Comparison of ENCODE assay signal across 1 cellular context in the genomic region with DNA sequence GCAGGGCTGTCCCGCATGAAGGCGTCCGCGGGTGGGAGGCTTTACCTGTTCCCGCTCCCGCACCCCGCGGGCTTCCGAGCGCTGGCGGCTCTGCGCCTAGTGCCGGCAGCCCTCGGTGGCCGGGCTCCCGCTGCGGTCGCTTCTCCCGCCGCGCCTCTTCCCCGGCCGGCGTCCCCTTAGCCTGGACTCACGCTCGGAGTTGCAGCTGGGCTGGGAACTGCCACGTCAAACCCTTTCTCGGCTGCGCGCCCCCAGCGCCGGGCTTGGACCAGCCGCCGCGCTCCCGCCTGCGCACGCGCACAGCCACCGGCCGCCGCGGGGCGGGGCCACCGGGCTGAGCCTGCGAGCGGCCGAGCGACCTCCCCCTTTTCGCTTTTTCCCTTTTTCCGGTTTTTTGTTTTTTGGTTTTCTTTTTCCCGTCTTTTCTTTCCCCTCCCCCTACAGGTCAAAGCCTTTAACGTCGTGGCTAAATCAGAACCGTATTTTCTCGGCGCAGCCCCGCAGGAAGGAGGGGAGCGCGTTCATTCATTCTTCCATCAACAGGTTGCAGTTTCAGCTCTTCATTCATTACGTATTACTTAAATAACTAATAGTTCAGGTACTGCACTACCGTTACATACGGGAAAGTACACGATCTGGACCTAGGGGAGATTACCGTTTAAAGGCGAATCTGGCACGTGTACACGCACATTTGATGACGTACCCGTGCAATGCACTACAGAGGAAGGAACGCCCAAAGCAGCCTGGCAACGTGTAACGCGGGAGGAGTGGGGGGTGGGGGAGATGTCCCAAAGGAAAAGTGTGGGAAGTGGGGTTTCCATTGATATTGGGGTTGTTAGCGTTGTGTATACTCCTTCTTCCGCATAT.
A peak's percentile ranks its signal among the peaks of the same experiment; 100 is the strongest.
TF ChIP-seq lines count a peak whose summit lies in the region.

A gene with protein sequence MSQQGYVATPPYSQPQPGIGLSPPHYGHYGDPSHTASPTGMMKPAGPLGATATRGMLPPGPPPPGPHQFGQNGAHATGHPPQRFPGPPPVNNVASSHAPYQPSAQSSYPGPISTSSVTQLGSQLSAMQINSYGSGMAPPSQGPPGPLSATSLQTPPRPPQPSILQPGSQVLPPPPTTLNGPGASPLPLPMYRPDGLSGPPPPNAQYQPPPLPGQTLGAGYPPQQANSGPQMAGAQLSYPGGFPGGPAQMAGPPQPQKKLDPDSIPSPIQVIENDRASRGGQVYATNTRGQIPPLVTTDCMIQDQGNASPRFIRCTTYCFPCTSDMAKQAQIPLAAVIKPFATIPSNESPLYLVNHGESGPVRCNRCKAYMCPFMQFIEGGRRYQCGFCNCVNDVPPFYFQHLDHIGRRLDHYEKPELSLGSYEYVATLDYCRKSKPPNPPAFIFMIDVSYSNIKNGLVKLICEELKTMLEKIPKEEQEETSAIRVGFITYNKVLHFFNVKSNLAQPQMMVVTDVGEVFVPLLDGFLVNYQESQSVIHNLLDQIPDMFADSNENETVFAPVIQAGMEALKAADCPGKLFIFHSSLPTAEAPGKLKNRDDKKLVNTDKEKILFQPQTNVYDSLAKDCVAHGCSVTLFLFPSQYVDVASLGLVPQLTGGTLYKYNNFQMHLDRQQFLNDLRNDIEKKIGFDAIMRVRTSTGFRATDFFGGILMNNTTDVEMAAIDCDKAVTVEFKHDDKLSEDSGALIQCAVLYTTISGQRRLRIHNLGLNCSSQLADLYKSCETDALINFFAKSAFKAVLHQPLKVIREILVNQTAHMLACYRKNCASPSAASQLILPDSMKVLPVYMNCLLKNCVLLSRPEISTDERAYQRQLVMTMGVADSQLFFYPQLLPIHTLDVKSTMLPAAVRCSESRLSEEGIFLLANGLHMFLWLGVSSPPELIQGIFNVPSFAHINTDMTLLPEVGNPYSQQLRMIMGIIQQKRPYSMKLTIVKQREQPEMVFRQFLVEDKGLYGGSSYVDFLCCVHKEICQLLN (minus strand): TSS at position 231 of the 867 bp plus-strand sequence. CDS start 2,430 bp downstream, outside the sequence.

TF ChIP-seq in K562, 482 proteins besides CTCF, POLR2A, EP300 and RAD21 (continued from another document and continues in another):
- TF ChIP-seq CTBP1 (IDR thresholded peaks at IDR 0.05; ENCODE audit: borderline replicate concordance) (peak; percentile 36; the same call in 1 of the 2 replicates), SMARCA5 (IDR thresholded peaks at IDR 0.05) (no peak), ARNT (IDR thresholded peaks at IDR 0.05) (peak; percentile 51 to 68; a peak in 2 of 4 replicates), JUND (IDR thresholded peaks at IDR 0.05; ENCODE audit: borderline replicate concordance, low read depth, low read length) (no peak), JUND (tag; IDR thresholded peaks at IDR 0.05; ENCODE audit: borderline replicate concordance, low read depth, low read length) (no peak; the same call in 2 of the 3 replicates), BCL6 (CRISPR knock-in tag; IDR thresholded peaks at IDR 0.05) (no peak), CHD4 (IDR thresholded peaks at IDR 0.05; ENCODE audit: insufficient read depth, insufficient replicate concordance, low read depth, low read length, poor library complexity, severe bottlenecking) (no peak), RBM15 (IDR thresholded peaks at IDR 0.05; ENCODE audit: insufficient read depth, low read length) (no peak), ZNF224 (CRISPR knock-in tag; IDR thresholded peaks at IDR 0.05) (no peak), ZNF445 (CRISPR knock-in tag; IDR thresholded peaks at IDR 0.05; ENCODE audit: low read depth) (no peak), BACH1 (tag; IDR thresholded peaks at IDR 0.05) (no peak), POU5F1 (IDR thresholded peaks at IDR 0.05; ENCODE audit: borderline replicate concordance, low read depth, low read length, partially characterized antibody) (no peak), CREM (IDR thresholded peaks at IDR 0.05; ENCODE audit: low read depth) (peak; percentile 91), ZNF23 (CRISPR knock-in tag; IDR thresholded peaks at IDR 0.05) (no peak), ZNF263 (CRISPR knock-in tag; IDR thresholded peaks at IDR 0.05; ENCODE audit: borderline replicate concordance) (no peak), BRCA1 (IDR thresholded peaks at IDR 0.05) (no peak), BRCA1 (CRISPR knock-in tag; IDR thresholded peaks at IDR 0.05) (no peak), ZNF584 (CRISPR knock-in tag; IDR thresholded peaks at IDR 0.05; ENCODE audit: low read depth) (no peak), SOX6 (IDR thresholded peaks at IDR 0.05) (peak; percentile 5; the same call in 1 of the 2 replicates), KLF16 (IDR thresholded peaks at IDR 0.05) (no peak), ZFX (CRISPR knock-in tag; IDR thresholded peaks at IDR 0.05) (peak; percentile 73), ZNF324 (CRISPR knock-in tag; IDR thresholded peaks at IDR 0.05) (no peak), NR1H2 (CRISPR knock-in tag; IDR thresholded peaks at IDR 0.05) (no peak), CC2D1A (IDR thresholded peaks at IDR 0.05) (no peak)
- TF ChIP-seq, protein P1, sequence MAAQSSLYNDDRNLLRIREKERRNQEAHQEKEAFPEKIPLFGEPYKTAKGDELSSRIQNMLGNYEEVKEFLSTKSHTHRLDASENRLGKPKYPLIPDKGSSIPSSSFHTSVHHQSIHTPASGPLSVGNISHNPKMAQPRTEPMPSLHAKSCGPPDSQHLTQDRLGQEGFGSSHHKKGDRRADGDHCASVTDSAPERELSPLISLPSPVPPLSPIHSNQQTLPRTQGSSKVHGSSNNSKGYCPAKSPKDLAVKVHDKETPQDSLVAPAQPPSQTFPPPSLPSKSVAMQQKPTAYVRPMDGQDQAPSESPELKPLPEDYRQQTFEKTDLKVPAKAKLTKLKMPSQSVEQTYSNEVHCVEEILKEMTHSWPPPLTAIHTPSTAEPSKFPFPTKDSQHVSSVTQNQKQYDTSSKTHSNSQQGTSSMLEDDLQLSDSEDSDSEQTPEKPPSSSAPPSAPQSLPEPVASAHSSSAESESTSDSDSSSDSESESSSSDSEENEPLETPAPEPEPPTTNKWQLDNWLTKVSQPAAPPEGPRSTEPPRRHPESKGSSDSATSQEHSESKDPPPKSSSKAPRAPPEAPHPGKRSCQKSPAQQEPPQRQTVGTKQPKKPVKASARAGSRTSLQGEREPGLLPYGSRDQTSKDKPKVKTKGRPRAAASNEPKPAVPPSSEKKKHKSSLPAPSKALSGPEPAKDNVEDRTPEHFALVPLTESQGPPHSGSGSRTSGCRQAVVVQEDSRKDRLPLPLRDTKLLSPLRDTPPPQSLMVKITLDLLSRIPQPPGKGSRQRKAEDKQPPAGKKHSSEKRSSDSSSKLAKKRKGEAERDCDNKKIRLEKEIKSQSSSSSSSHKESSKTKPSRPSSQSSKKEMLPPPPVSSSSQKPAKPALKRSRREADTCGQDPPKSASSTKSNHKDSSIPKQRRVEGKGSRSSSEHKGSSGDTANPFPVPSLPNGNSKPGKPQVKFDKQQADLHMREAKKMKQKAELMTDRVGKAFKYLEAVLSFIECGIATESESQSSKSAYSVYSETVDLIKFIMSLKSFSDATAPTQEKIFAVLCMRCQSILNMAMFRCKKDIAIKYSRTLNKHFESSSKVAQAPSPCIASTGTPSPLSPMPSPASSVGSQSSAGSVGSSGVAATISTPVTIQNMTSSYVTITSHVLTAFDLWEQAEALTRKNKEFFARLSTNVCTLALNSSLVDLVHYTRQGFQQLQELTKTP (IDR thresholded peaks at IDR 0.05; ENCODE audit: low read depth in 1 of 2, partially characterized antibody in 2 of 2): no peak
- TF ChIP-seq, protein P2, sequence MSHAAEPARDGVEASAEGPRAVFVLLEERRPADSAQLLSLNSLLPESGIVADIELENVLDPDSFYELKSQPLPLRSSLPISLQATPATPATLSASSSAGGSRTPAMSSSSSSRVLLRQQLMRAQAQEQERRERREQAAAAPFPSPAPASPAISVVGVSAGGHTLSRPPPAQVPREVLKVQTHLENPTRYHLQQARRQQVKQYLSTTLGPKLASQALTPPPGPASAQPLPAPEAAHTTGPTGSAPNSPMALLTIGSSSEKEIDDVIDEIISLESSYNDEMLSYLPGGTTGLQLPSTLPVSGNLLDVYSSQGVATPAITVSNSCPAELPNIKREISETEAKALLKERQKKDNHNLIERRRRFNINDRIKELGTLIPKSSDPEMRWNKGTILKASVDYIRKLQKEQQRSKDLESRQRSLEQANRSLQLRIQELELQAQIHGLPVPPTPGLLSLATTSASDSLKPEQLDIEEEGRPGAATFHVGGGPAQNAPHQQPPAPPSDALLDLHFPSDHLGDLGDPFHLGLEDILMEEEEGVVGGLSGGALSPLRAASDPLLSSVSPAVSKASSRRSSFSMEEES (CRISPR knock-in tag; IDR thresholded peaks at IDR 0.05): no peak
- TF ChIP-seq, protein P3, sequence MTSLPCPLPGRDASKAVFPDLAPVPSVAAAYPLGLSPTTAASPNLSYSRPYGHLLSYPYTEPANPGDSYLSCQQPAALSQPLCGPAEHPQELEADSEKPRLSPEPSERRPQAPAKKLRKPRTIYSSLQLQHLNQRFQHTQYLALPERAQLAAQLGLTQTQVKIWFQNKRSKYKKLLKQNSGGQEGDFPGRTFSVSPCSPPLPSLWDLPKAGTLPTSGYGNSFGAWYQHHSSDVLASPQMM (CRISPR knock-in tag; IDR thresholded peaks at IDR 0.05): no peak
- TF ChIP-seq, protein P4, sequence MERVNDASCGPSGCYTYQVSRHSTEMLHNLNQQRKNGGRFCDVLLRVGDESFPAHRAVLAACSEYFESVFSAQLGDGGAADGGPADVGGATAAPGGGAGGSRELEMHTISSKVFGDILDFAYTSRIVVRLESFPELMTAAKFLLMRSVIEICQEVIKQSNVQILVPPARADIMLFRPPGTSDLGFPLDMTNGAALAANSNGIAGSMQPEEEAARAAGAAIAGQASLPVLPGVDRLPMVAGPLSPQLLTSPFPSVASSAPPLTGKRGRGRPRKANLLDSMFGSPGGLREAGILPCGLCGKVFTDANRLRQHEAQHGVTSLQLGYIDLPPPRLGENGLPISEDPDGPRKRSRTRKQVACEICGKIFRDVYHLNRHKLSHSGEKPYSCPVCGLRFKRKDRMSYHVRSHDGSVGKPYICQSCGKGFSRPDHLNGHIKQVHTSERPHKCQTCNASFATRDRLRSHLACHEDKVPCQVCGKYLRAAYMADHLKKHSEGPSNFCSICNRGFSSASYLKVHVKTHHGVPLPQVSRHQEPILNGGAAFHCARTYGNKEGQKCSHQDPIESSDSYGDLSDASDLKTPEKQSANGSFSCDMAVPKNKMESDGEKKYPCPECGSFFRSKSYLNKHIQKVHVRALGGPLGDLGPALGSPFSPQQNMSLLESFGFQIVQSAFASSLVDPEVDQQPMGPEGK (CRISPR knock-in tag; IDR thresholded peaks at IDR 0.05; ENCODE audit: borderline replicate concordance): no peak
- TF ChIP-seq, protein P5, sequence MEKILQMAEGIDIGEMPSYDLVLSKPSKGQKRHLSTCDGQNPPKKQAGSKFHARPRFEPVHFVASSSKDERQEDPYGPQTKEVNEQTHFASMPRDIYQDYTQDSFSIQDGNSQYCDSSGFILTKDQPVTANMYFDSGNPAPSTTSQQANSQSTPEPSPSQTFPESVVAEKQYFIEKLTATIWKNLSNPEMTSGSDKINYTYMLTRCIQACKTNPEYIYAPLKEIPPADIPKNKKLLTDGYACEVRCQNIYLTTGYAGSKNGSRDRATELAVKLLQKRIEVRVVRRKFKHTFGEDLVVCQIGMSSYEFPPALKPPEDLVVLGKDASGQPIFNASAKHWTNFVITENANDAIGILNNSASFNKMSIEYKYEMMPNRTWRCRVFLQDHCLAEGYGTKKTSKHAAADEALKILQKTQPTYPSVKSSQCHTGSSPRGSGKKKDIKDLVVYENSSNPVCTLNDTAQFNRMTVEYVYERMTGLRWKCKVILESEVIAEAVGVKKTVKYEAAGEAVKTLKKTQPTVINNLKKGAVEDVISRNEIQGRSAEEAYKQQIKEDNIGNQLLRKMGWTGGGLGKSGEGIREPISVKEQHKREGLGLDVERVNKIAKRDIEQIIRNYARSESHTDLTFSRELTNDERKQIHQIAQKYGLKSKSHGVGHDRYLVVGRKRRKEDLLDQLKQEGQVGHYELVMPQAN (IDR thresholded peaks at IDR 0.05; ENCODE audit: borderline replicate concordance): peak; percentile 89; the same call in 1 of the 2 replicates
- TF ChIP-seq, protein P6, sequence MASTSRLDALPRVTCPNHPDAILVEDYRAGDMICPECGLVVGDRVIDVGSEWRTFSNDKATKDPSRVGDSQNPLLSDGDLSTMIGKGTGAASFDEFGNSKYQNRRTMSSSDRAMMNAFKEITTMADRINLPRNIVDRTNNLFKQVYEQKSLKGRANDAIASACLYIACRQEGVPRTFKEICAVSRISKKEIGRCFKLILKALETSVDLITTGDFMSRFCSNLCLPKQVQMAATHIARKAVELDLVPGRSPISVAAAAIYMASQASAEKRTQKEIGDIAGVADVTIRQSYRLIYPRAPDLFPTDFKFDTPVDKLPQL (IDR thresholded peaks at IDR 0.05; ENCODE audit: extremely low read depth, insufficient read length): no peak
- TF ChIP-seq, protein P7, sequence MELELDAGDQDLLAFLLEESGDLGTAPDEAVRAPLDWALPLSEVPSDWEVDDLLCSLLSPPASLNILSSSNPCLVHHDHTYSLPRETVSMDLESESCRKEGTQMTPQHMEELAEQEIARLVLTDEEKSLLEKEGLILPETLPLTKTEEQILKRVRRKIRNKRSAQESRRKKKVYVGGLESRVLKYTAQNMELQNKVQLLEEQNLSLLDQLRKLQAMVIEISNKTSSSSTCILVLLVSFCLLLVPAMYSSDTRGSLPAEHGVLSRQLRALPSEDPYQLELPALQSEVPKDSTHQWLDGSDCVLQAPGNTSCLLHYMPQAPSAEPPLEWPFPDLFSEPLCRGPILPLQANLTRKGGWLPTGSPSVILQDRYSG (tag; conservative IDR thresholded peaks at IDR 0.05; ENCODE audit: low read depth): no peak
- TF ChIP-seq, protein P8, sequence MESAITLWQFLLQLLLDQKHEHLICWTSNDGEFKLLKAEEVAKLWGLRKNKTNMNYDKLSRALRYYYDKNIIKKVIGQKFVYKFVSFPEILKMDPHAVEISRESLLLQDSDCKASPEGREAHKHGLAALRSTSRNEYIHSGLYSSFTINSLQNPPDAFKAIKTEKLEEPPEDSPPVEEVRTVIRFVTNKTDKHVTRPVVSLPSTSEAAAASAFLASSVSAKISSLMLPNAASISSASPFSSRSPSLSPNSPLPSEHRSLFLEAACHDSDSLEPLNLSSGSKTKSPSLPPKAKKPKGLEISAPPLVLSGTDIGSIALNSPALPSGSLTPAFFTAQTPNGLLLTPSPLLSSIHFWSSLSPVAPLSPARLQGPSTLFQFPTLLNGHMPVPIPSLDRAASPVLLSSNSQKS (CRISPR knock-in tag; IDR thresholded peaks at IDR 0.05): no peak
- TF ChIP-seq, protein P9, sequence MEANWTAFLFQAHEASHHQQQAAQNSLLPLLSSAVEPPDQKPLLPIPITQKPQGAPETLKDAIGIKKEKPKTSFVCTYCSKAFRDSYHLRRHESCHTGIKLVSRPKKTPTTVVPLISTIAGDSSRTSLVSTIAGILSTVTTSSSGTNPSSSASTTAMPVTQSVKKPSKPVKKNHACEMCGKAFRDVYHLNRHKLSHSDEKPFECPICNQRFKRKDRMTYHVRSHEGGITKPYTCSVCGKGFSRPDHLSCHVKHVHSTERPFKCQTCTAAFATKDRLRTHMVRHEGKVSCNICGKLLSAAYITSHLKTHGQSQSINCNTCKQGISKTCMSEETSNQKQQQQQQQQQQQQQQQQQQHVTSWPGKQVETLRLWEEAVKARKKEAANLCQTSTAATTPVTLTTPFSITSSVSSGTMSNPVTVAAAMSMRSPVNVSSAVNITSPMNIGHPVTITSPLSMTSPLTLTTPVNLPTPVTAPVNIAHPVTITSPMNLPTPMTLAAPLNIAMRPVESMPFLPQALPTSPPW (CRISPR knock-in tag; IDR thresholded peaks at IDR 0.05): peak; percentile 64
- TF ChIP-seq, protein P10, sequence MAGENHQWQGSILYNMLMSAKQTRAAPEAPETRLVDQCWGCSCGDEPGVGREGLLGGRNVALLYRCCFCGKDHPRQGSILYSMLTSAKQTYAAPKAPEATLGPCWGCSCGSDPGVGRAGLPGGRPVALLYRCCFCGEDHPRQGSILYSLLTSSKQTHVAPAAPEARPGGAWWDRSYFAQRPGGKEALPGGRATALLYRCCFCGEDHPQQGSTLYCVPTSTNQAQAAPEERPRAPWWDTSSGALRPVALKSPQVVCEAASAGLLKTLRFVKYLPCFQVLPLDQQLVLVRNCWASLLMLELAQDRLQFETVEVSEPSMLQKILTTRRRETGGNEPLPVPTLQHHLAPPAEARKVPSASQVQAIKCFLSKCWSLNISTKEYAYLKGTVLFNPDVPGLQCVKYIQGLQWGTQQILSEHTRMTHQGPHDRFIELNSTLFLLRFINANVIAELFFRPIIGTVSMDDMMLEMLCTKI (IDR thresholded peaks at IDR 0.05; ENCODE audit: partially characterized antibody): no peak
